Comparison of ENCODE assay signal across 1 cellular context in the genomic region with DNA sequence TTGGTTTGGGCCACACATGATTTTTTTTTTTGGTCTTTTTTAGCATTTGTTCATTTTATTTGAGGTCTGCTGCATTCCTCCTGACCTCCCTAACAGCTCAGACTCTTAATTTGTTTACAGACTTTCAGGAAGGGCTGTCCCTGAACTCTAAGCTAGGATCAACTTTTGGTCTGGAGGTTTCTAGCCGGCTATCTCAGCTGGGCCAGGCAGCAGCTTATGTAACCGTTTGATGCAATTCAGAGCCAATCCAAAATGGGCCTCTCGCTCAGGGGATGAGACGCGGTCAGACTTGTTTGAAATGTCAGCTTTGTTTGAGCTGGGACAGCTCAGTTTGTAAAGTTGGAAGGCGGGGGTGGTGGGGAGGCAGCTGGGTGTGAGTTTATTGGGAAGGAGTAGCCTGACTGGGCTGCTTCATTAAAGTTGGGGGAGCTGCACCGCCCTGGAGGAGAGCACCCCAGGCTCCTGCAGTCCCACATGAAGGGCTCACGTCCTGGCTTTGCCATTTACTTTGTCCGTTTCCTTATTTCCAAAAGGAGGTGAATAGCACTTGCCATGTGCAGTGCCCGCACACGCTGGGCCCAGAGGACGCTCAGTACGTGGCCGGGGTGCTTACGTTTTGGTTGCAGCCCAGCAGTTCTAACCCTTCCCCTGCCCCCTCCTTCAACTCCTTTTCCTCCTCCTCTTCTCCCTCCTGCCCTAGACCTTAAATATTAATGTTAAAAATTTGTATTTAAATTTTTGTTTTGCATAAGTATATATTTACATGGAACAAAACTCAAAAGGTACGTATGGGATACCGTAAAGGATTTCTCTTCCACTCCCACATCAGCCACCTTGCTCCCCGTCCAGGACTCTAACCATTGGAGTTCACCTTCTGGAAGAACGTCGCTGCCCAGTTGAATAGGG.
TF ChIP-seq lines count a peak whose summit lies in the region.

No MANE protein-coding gene starts in this region.

TF ChIP-seq in HepG2, 621 proteins besides CTCF, POLR2A, EP300 and RAD21 (continued from another document and continues in another):
- TF ChIP-seq, protein P1, sequence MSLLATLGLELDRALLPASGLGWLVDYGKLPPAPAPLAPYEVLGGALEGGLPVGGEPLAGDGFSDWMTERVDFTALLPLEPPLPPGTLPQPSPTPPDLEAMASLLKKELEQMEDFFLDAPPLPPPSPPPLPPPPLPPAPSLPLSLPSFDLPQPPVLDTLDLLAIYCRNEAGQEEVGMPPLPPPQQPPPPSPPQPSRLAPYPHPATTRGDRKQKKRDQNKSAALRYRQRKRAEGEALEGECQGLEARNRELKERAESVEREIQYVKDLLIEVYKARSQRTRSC (CRISPR knock-in tag; IDR thresholded peaks at IDR 0.05; ENCODE audit: low read depth): no peak
- TF ChIP-seq, protein P2, sequence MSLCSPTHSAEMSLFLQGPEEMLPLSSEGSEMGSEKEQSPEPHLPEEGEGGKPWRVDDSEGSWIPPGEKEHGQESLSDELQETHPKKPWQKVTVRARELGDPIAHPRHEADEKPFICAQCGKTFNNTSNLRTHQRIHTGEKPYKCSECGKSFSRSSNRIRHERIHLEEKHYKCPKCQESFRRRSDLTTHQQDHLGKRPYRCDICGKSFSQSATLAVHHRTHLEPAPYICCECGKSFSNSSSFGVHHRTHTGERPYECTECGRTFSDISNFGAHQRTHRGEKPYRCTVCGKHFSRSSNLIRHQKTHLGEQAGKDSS (CRISPR knock-in tag; IDR thresholded peaks at IDR 0.05; ENCODE audit: borderline replicate concordance, low read depth): peak; percentile 88; the same call in 1 of the 2 replicates
- TF ChIP-seq BRCA1 (CRISPR knock-in tag; IDR thresholded peaks at IDR 0.05) (peak; percentile 26; the same call in 1 of the 2 replicates), ATF1 (CRISPR knock-in tag; IDR thresholded peaks at IDR 0.05) (no peak), ZNF180 (CRISPR knock-in tag; IDR thresholded peaks at IDR 0.05; ENCODE audit: borderline replicate concordance, low read depth) (no peak), NR1H2 (CRISPR knock-in tag; IDR thresholded peaks at IDR 0.05; ENCODE audit: borderline replicate concordance, low read depth) (no peak), NAIF1 (CRISPR knock-in tag; IDR thresholded peaks at IDR 0.05; ENCODE audit: borderline replicate concordance) (no peak; the same call in 1 of the 2 replicates), FOXP1 (IDR thresholded peaks at IDR 0.05) (peak; percentile 72), FOXP1 (CRISPR knock-in tag; IDR thresholded peaks at IDR 0.05) (peak; percentile 95), ZNF274 (CRISPR knock-in tag; IDR thresholded peaks at IDR 0.05) (no peak; the same call in 1 of the 2 replicates), NBN (conservative IDR thresholded peaks at IDR 0.05) (no peak), SALL1 (CRISPR knock-in tag; IDR thresholded peaks at IDR 0.05) (peak; percentile 99), ZNF577 (CRISPR knock-in tag; IDR thresholded peaks at IDR 0.05; ENCODE audit: borderline replicate concordance, low read depth) (no peak), HHEX (CRISPR knock-in tag; IDR thresholded peaks at IDR 0.05) (peak; percentile 84), MAFK (conservative IDR thresholded peaks at IDR 0.05 in 1 of 2, IDR thresholded peaks at IDR 0.05 in 1 of 2; ENCODE audit: low read length in 2 of 2) (peak in 1 of 2 experiments; percentile 95; a peak in 2 of 4 replicates), HNF4G (IDR thresholded peaks at IDR 0.05; ENCODE audit: borderline replicate concordance, low read depth, low read length) (peak; percentile 89), HNF4G (CRISPR knock-in tag; IDR thresholded peaks at IDR 0.05; ENCODE audit: borderline replicate concordance, low read depth) (peak; percentile 97), ZNF614 (CRISPR knock-in tag; IDR thresholded peaks at IDR 0.05; ENCODE audit: borderline replicate concordance) (peak; percentile 88), ZNF12 (CRISPR knock-in tag; IDR thresholded peaks at IDR 0.05) (peak; percentile 90), YEATS4 (CRISPR knock-in tag; IDR thresholded peaks at IDR 0.05; ENCODE audit: borderline replicate concordance) (peak; percentile 92), FOSL1 (CRISPR knock-in tag; IDR thresholded peaks at IDR 0.05; ENCODE audit: borderline replicate concordance) (no peak), ZBTB38 (CRISPR knock-in tag; IDR thresholded peaks at IDR 0.05) (peak; percentile 89), PTBP1 (IDR thresholded peaks at IDR 0.05; ENCODE audit: low read depth, low read length, poor library complexity, severe bottlenecking) (no peak), ZSCAN31 (CRISPR knock-in tag; IDR thresholded peaks at IDR 0.05; ENCODE audit: low read depth) (no peak; the same call in none of the 2 replicates), DMAP1 (CRISPR knock-in tag; IDR thresholded peaks at IDR 0.05) (peak; percentile 91), ZNF558 (CRISPR knock-in tag; IDR thresholded peaks at IDR 0.05; ENCODE audit: borderline replicate concordance) (no peak)
- TF ChIP-seq, protein P3, sequence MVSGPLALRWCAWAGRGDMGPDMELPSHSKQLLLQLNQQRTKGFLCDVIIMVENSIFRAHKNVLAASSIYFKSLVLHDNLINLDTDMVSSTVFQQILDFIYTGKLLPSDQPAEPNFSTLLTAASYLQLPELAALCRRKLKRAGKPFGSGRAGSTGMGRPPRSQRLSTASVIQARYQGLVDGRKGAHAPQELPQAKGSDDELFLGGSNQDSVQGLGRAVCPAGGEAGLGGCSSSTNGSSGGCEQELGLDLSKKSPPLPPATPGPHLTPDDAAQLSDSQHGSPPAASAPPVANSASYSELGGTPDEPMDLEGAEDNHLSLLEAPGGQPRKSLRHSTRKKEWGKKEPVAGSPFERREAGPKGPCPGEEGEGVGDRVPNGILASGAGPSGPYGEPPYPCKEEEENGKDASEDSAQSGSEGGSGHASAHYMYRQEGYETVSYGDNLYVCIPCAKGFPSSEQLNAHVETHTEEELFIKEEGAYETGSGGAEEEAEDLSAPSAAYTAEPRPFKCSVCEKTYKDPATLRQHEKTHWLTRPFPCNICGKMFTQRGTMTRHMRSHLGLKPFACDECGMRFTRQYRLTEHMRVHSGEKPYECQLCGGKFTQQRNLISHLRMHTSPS (CRISPR knock-in tag; IDR thresholded peaks at IDR 0.05; ENCODE audit: low read depth): no peak
- TF ChIP-seq, protein P4, sequence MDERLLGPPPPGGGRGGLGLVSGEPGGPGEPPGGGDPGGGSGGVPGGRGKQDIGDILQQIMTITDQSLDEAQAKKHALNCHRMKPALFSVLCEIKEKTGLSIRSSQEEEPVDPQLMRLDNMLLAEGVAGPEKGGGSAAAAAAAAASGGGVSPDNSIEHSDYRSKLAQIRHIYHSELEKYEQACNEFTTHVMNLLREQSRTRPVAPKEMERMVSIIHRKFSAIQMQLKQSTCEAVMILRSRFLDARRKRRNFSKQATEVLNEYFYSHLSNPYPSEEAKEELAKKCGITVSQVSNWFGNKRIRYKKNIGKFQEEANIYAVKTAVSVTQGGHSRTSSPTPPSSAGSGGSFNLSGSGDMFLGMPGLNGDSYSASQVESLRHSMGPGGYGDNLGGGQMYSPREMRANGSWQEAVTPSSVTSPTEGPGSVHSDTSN (CRISPR knock-in tag; IDR thresholded peaks at IDR 0.05): peak; percentile 6; the same call in 1 of the 2 replicates
- TF ChIP-seq, protein P5, sequence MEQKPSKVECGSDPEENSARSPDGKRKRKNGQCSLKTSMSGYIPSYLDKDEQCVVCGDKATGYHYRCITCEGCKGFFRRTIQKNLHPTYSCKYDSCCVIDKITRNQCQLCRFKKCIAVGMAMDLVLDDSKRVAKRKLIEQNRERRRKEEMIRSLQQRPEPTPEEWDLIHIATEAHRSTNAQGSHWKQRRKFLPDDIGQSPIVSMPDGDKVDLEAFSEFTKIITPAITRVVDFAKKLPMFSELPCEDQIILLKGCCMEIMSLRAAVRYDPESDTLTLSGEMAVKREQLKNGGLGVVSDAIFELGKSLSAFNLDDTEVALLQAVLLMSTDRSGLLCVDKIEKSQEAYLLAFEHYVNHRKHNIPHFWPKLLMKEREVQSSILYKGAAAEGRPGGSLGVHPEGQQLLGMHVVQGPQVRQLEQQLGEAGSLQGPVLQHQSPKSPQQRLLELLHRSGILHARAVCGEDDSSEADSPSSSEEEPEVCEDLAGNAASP (CRISPR knock-in tag; IDR thresholded peaks at IDR 0.05; ENCODE audit: borderline replicate concordance): peak; percentile 97
- TF ChIP-seq, protein P6, sequence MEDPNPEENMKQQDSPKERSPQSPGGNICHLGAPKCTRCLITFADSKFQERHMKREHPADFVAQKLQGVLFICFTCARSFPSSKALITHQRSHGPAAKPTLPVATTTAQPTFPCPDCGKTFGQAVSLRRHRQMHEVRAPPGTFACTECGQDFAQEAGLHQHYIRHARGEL (CRISPR knock-in tag; IDR thresholded peaks at IDR 0.05): no peak
- TF ChIP-seq, protein P7, sequence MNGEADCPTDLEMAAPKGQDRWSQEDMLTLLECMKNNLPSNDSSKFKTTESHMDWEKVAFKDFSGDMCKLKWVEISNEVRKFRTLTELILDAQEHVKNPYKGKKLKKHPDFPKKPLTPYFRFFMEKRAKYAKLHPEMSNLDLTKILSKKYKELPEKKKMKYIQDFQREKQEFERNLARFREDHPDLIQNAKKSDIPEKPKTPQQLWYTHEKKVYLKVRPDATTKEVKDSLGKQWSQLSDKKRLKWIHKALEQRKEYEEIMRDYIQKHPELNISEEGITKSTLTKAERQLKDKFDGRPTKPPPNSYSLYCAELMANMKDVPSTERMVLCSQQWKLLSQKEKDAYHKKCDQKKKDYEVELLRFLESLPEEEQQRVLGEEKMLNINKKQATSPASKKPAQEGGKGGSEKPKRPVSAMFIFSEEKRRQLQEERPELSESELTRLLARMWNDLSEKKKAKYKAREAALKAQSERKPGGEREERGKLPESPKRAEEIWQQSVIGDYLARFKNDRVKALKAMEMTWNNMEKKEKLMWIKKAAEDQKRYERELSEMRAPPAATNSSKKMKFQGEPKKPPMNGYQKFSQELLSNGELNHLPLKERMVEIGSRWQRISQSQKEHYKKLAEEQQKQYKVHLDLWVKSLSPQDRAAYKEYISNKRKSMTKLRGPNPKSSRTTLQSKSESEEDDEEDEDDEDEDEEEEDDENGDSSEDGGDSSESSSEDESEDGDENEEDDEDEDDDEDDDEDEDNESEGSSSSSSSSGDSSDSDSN (CRISPR knock-in tag; IDR thresholded peaks at IDR 0.05): peak; percentile 72; the same call in 1 of the 2 replicates
- TF ChIP-seq, protein P8, sequence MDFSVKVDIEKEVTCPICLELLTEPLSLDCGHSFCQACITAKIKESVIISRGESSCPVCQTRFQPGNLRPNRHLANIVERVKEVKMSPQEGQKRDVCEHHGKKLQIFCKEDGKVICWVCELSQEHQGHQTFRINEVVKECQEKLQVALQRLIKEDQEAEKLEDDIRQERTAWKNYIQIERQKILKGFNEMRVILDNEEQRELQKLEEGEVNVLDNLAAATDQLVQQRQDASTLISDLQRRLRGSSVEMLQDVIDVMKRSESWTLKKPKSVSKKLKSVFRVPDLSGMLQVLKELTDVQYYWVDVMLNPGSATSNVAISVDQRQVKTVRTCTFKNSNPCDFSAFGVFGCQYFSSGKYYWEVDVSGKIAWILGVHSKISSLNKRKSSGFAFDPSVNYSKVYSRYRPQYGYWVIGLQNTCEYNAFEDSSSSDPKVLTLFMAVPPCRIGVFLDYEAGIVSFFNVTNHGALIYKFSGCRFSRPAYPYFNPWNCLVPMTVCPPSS (IDR thresholded peaks at IDR 0.05): no peak
- TF ChIP-seq, protein P9, sequence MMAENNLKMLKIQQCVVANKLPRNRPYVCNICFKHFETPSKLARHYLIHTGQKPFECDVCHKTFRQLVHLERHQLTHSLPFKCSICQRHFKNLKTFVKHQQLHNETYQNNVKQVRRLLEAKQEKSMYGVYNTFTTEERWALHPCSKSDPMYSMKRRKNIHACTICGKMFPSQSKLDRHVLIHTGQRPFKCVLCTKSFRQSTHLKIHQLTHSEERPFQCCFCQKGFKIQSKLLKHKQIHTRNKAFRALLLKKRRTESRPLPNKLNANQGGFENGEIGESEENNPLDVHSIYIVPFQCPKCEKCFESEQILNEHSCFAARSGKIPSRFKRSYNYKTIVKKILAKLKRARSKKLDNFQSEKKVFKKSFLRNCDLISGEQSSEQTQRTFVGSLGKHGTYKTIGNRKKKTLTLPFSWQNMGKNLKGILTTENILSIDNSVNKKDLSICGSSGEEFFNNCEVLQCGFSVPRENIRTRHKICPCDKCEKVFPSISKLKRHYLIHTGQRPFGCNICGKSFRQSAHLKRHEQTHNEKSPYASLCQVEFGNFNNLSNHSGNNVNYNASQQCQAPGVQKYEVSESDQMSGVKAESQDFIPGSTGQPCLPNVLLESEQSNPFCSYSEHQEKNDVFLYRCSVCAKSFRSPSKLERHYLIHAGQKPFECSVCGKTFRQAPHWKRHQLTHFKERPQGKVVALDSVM (CRISPR knock-in tag; IDR thresholded peaks at IDR 0.05): peak; percentile 66
- TF ChIP-seq, protein P10, sequence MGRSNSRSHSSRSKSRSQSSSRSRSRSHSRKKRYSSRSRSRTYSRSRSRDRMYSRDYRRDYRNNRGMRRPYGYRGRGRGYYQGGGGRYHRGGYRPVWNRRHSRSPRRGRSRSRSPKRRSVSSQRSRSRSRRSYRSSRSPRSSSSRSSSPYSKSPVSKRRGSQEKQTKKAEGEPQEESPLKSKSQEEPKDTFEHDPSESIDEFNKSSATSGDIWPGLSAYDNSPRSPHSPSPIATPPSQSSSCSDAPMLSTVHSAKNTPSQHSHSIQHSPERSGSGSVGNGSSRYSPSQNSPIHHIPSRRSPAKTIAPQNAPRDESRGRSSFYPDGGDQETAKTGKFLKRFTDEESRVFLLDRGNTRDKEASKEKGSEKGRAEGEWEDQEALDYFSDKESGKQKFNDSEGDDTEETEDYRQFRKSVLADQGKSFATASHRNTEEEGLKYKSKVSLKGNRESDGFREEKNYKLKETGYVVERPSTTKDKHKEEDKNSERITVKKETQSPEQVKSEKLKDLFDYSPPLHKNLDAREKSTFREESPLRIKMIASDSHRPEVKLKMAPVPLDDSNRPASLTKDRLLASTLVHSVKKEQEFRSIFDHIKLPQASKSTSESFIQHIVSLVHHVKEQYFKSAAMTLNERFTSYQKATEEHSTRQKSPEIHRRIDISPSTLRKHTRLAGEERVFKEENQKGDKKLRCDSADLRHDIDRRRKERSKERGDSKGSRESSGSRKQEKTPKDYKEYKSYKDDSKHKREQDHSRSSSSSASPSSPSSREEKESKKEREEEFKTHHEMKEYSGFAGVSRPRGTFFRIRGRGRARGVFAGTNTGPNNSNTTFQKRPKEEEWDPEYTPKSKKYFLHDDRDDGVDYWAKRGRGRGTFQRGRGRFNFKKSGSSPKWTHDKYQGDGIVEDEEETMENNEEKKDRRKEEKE (IDR thresholded peaks at IDR 0.05): no peak
- TF ChIP-seq, protein P11, sequence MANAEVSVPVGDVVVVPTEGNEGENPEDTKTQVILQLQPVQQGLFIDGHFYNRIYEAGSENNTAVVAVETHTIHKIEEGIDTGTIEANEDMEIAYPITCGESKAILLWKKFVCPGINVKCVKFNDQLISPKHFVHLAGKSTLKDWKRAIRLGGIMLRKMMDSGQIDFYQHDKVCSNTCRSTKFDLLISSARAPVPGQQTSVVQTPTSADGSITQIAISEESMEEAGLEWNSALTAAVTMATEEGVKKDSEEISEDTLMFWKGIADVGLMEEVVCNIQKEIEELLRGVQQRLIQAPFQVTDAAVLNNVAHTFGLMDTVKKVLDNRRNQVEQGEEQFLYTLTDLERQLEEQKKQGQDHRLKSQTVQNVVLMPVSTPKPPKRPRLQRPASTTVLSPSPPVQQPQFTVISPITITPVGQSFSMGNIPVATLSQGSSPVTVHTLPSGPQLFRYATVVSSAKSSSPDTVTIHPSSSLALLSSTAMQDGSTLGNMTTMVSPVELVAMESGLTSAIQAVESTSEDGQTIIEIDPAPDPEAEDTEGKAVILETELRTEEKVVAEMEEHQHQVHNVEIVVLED (CRISPR knock-in tag; IDR thresholded peaks at IDR 0.05; ENCODE audit: borderline replicate concordance): peak; percentile 72; the same call in 1 of the 2 replicates
- TF ChIP-seq, protein P12, sequence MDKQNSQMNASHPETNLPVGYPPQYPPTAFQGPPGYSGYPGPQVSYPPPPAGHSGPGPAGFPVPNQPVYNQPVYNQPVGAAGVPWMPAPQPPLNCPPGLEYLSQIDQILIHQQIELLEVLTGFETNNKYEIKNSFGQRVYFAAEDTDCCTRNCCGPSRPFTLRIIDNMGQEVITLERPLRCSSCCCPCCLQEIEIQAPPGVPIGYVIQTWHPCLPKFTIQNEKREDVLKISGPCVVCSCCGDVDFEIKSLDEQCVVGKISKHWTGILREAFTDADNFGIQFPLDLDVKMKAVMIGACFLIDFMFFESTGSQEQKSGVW (CRISPR knock-in tag; IDR thresholded peaks at IDR 0.05; ENCODE audit: borderline replicate concordance): no peak
